In the genomic region with DNA sequence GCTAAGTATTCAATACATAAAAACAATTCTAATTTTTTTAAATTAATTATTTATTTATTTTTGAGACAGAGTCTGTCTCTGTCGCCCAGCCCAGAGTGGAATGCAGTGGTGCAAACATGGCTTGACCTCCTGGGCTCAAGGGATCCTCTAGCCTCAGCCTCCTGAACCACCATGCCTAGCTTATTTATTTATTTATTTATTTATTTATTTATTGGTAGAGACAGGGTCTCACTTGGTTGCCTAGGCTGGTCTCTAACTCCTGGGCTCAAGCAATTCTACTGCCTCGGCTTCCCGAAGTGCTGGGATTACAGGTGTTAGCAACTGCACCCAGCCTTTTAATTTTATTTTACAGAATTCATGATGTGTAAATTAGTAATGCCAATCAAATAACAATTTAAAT, we compare ENCODE assay signal across 44 cellular contexts. TPM values are rescaled to one million over a fixed set of nuclear protein-coding genes. Genes with fewer than 3 reads are reported as not detected.
"Had no signal": no experiment of that assay in that cellular context is flagged by ENCODE, and none has a peak within 500 bp of the region (broad histone marks: within the 10 kb centered on the region; RNA-seq: fewer than 3 reads in every experiment).

No MANE protein-coding gene starts in this region.

- H3K4me1 Mint-ChIP-seq: activated naive CD4-positive, alpha-beta T cell treated with anti-CD3 and anti-CD28 coated beads, Interleukin-2, amount 10 ng/mL, durations not matched to agents 7 days and 5 days; activated naive CD4-positive, alpha-beta T cell treated with anti-CD3 and anti-CD28 coated beads, Interleukin-2, amount 50 U/mL, for 24 hours; activated naive CD8-positive, alpha-beta T cell treated with anti-CD3 and anti-CD28 coated beads for 36 hours; activated naive CD8-positive, alpha-beta T cell treated with anti-CD3 and anti-CD28 coated beads, Interleukin-2, amount 10 ng/mL, durations not matched to agents 7 days and 5 days; activated naive CD8-positive, alpha-beta T cell treated with anti-CD3 and anti-CD28 coated beads, Interleukin-2, amount 50 U/mL, for 24 hours; activated T-helper 17 cell treated with anti-CD3 and anti-CD28 coated beads, Interleukin-2, amount 50 U/mL, for 72 hours; central memory CD8-positive, alpha-beta T cell had no signal

- H3K27me3 Mint-ChIP-seq: activated naive CD4-positive, alpha-beta T cell treated with anti-CD3 and anti-CD28 coated beads, Interleukin-2, amount 50 U/mL, for 24 hours; brain had no signal

- H3K36me3 ChIP-seq: adrenal gland, ascending aorta, brain microvascular endothelial cell, breast epithelium, cardiac muscle cell had no signal

- H3K4me1 ChIP-seq: adrenal gland, ascending aorta, breast epithelium had no signal

- H3K4me3 Mint-ChIP-seq: activated naive CD4-positive, alpha-beta T cell treated with anti-CD3 and anti-CD28 coated beads for 36 hours; activated naive CD4-positive, alpha-beta T cell treated with anti-CD3 and anti-CD28 coated beads, Interleukin-2, amount 10 ng/mL, durations not matched to agents 7 days and 5 days; activated naive CD4-positive, alpha-beta T cell treated with anti-CD3 and anti-CD28 coated beads, Interleukin-2, amount 50 U/mL, for 24 hours; activated naive CD8-positive, alpha-beta T cell; activated naive CD8-positive, alpha-beta T cell treated with anti-CD3 and anti-CD28 coated beads for 36 hours; activated naive CD8-positive, alpha-beta T cell treated with anti-CD3 and anti-CD28 coated beads, Interleukin-2, amount 10 ng/mL, durations not matched to agents 7 days and 5 days; activated naive CD8-positive, alpha-beta T cell treated with anti-CD3 and anti-CD28 coated beads, Interleukin-2, amount 50 U/mL, for 24 hours; activated T-cell treated with anti-CD3 and anti-CD28 coated beads, Interleukin-2, amount 50 U/mL, for 24 hours; activated T-cell treated with anti-CD3 and anti-CD28 coated beads, Interleukin-2, amount 50 U/mL, for 4 hours; activated T-cell treated with anti-CD3 and anti-CD28 coated beads, Interleukin-2, amount 50 U/mL, for 72 hours; activated T-helper 1 cell treated with anti-CD3 and anti-CD28 coated beads, Interleukin-12 subunit alpha, Interleukin-12 subunit beta, Interleukin-2, Interleukin-4 antibody, amounts not matched to agents 30 ng/mL and 10 ng/mL and 1 ng/mL, durations not matched to agents 14 hours and 24 hours and 36 hours; activated T-helper 17 cell treated with anti-CD3 and anti-CD28 coated beads, Interleukin-2, amount 50 U/mL, for 72 hours; brain; central memory CD8-positive, alpha-beta T cell had no signal

- H3K9me3 ChIP-seq: adrenal gland, ascending aorta, body of pancreas, breast epithelium had no signal

- H3K27me3 ChIP-seq: adrenal gland, ascending aorta, body of pancreas, brain microvascular endothelial cell, breast epithelium, cardiac muscle cell had no signal

- FAIRE-seq: astrocyte, bronchial epithelial cell had no signal

- H3K27ac ChIP-seq: adrenal gland, ascending aorta, body of pancreas, brain microvascular endothelial cell, breast epithelium, cardiac muscle cell had no signal

- H3K4me3 ChIP-seq: adrenal gland, ascending aorta, body of pancreas, breast epithelium, cardiac muscle cell had no signal

- H3K27ac Mint-ChIP-seq: activated naive CD4-positive, alpha-beta T cell treated with anti-CD3 and anti-CD28 coated beads for 36 hours; activated naive CD4-positive, alpha-beta T cell treated with anti-CD3 and anti-CD28 coated beads, Interleukin-2, amount 10 ng/mL, durations not matched to agents 7 days and 5 days; activated naive CD4-positive, alpha-beta T cell treated with anti-CD3 and anti-CD28 coated beads, Interleukin-2, amount 50 U/mL, for 72 hours; activated naive CD8-positive, alpha-beta T cell; activated naive CD8-positive, alpha-beta T cell treated with anti-CD3 and anti-CD28 coated beads for 36 hours; activated naive CD8-positive, alpha-beta T cell treated with anti-CD3 and anti-CD28 coated beads, Interleukin-2, amount 10 ng/mL, durations not matched to agents 7 days and 5 days; activated naive CD8-positive, alpha-beta T cell treated with anti-CD3 and anti-CD28 coated beads, Interleukin-2, amount 50 U/mL, for 24 hours; activated T-cell treated with anti-CD3 and anti-CD28 coated beads, Interleukin-2, amount 50 U/mL, for 24 hours; activated T-cell treated with anti-CD3 and anti-CD28 coated beads, Interleukin-2, amount 50 U/mL, for 72 hours; activated T-helper 1 cell treated with anti-CD3 and anti-CD28 coated beads, Interleukin-12 subunit alpha, Interleukin-12 subunit beta, Interleukin-2, Interleukin-4 antibody, amounts not matched to agents 30 ng/mL and 10 ng/mL and 1 ng/mL, durations not matched to agents 14 hours and 24 hours and 36 hours; activated T-helper 17 cell treated with anti-CD3 and anti-CD28 coated beads, Interleukin-2, amount 50 U/mL, for 72 hours; activated T-helper 2 cell treated with anti-CD3 and anti-CD28 coated beads, Interferon-gamma antibody, Interleukin-2, Interleukin-4, amounts not matched to agents 10 μg/mL and 5 μg/mL and 100 μg/mL, durations not matched to agents 14 hours and 24 hours and 36 hours; brain had no signal

- H3K36me3 Mint-ChIP-seq: activated naive CD4-positive, alpha-beta T cell treated with anti-CD3 and anti-CD28 coated beads, Interleukin-2, amount 10 ng/mL, durations not matched to agents 7 days and 5 days; activated naive CD4-positive, alpha-beta T cell treated with anti-CD3 and anti-CD28 coated beads, Interleukin-2, amount 50 U/mL, for 24 hours; activated naive CD4-positive, alpha-beta T cell treated with anti-CD3 and anti-CD28 coated beads, Interleukin-2, amount 50 U/mL, for 72 hours; activated naive CD8-positive, alpha-beta T cell treated with anti-CD3 and anti-CD28 coated beads for 36 hours; activated naive CD8-positive, alpha-beta T cell treated with anti-CD3 and anti-CD28 coated beads, Interleukin-2, amount 10 ng/mL, durations not matched to agents 7 days and 5 days; brain had no signal

- DNase-seq: activated effector memory CD4-positive, alpha-beta T cell treated with anti-CD3 and anti-CD28 coated beads, Interleukin-2, amount 50 U/mL, for 16 hours; activated effector memory CD4-positive, alpha-beta T cell treated with Interleukin-2 at 50 U/mL for 16 hours; activated gamma-delta T cell; activated gamma-delta T cell treated with Interleukin-2 at 50 U/mL for 16 hours; activated naive CD4-positive, alpha-beta T cell; activated naive CD4-positive, alpha-beta T cell treated with anti-CD3 and anti-CD28 coated beads for 36 hours; activated naive CD4-positive, alpha-beta T cell treated with anti-CD3 and anti-CD28 coated beads, Interleukin-2, amount 10 ng/mL, durations not matched to agents 7 days and 5 days; activated naive CD4-positive, alpha-beta T cell treated with anti-CD3 and anti-CD28 coated beads, Interleukin-2, amount 50 U/mL, for 16 hours; activated naive CD4-positive, alpha-beta T cell treated with Interleukin-2 at 50 U/mL for 16 hours; activated naive CD8-positive, alpha-beta T cell treated with anti-CD3 and anti-CD28 coated beads for 36 hours; activated naive CD8-positive, alpha-beta T cell treated with anti-CD3 and anti-CD28 coated beads, Interleukin-2, amount 10 ng/mL, durations not matched to agents 7 days and 5 days; activated naive CD8-positive, alpha-beta T cell treated with anti-CD3 and anti-CD28 coated beads, Interleukin-2, amount 50 U/mL, for 24 hours; activated T-cell treated with anti-CD3 and anti-CD28 coated beads, Interleukin-2, amount 50 U/mL, for 1 hour; activated T-cell treated with anti-CD3 and anti-CD28 coated beads, Interleukin-2, amount 50 U/mL, for 24 hours; activated T-cell treated with anti-CD3 and anti-CD28 coated beads, Interleukin-2, amount 50 U/mL, for 4 hours; activated T-cell treated with anti-CD3 and anti-CD28 coated beads, Interleukin-2, amount 50 U/mL, for 48 hours; activated T-cell treated with anti-CD3 and anti-CD28 coated beads, Interleukin-2, amount 50 U/mL, for 72 hours; adrenal gland; amniotic stem cell; amygdala; anterior cingulate cortex; aorta; body of pancreas; brain microvascular endothelial cell; caudate nucleus; central memory CD4-positive, alpha-beta T cell; cerebellar nuclear complex had no signal

- ATAC-seq: activated naive CD4-positive, alpha-beta T cell treated with anti-CD3 and anti-CD28 coated beads, Interleukin-2, amount 50 U/mL, for 72 hours; activated naive CD8-positive, alpha-beta T cell treated with anti-CD3 and anti-CD28 coated beads, Interleukin-2, amount 50 U/mL, for 24 hours; activated T-cell treated with anti-CD3 and anti-CD28 coated beads, Interleukin-2, amount 50 U/mL, for 4 hours; activated T-cell treated with anti-CD3 and anti-CD28 coated beads, Interleukin-2, amount 50 U/mL, for 72 hours; activated T-helper 17 cell treated with anti-CD3 and anti-CD28 coated beads, Interleukin-2, amount 50 U/mL, for 72 hours; body of pancreas had no signal

- H3K9me3 Mint-ChIP-seq: activated naive CD4-positive, alpha-beta T cell treated with anti-CD3 and anti-CD28 coated beads for 36 hours; activated naive CD4-positive, alpha-beta T cell treated with anti-CD3 and anti-CD28 coated beads, Interleukin-2, amount 10 ng/mL, durations not matched to agents 7 days and 5 days; activated naive CD4-positive, alpha-beta T cell treated with anti-CD3 and anti-CD28 coated beads, Interleukin-2, amount 50 U/mL, for 24 hours; activated naive CD8-positive, alpha-beta T cell treated with anti-CD3 and anti-CD28 coated beads for 36 hours; activated naive CD8-positive, alpha-beta T cell treated with anti-CD3 and anti-CD28 coated beads, Interleukin-2, amount 10 ng/mL, durations not matched to agents 7 days and 5 days; activated naive CD8-positive, alpha-beta T cell treated with anti-CD3 and anti-CD28 coated beads, Interleukin-2, amount 50 U/mL, for 24 hours; activated T-cell treated with anti-CD3 and anti-CD28 coated beads, Interleukin-2, amount 50 U/mL, for 24 hours; activated T-cell treated with anti-CD3 and anti-CD28 coated beads, Interleukin-2, amount 50 U/mL, for 4 hours; activated T-cell treated with anti-CD3 and anti-CD28 coated beads, Interleukin-2, amount 50 U/mL, for 72 hours; activated T-helper 1 cell treated with anti-CD3 and anti-CD28 coated beads, Interleukin-12 subunit alpha, Interleukin-12 subunit beta, Interleukin-2, Interleukin-4 antibody, amounts not matched to agents 30 ng/mL and 10 ng/mL and 1 ng/mL, durations not matched to agents 14 hours and 24 hours and 36 hours; activated T-helper 17 cell treated with anti-CD3 and anti-CD28 coated beads, Interleukin-2, amount 50 U/mL, for 72 hours; activated T-helper 2 cell treated with anti-CD3 and anti-CD28 coated beads, Interferon-gamma antibody, Interleukin-2, Interleukin-4, amounts not matched to agents 10 μg/mL and 5 μg/mL and 100 μg/mL, durations not matched to agents 14 hours and 24 hours and 36 hours; central memory CD8-positive, alpha-beta T cell had no signal

RNA-seq across cellular contexts. Expression of a gene that starts 54.4 kb away (rescaled TPM):
- total RNA-seq: activated naive CD4-positive, alpha-beta T cell treated with anti-CD3 and anti-CD28 coated beads for 36 hours; activated naive CD4-positive, alpha-beta T cell treated with anti-CD3 and anti-CD28 coated beads, Interleukin-2, amount 50 U/mL, for 72 hours; activated naive CD8-positive, alpha-beta T cell treated with anti-CD3 and anti-CD28 coated beads for 36 hours; activated naive CD8-positive, alpha-beta T cell treated with anti-CD3 and anti-CD28 coated beads, Interleukin-2, amount 10 ng/mL, durations not matched to agents 7 days and 5 days; activated T-cell treated with anti-CD3 and anti-CD28 coated beads, Interleukin-2, amount 50 U/mL, for 4 hours; activated T-cell treated with anti-CD3 and anti-CD28 coated beads, Interleukin-2, amount 50 U/mL, for 72 hours; activated T-helper 1 cell treated with anti-CD3 and anti-CD28 coated beads, Interleukin-12 subunit alpha, Interleukin-12 subunit beta, Interleukin-2, Interleukin-4 antibody, amounts not matched to agents 30 ng/mL and 10 ng/mL and 1 ng/mL, durations not matched to agents 14 hours and 24 hours and 36 hours; activated T-helper 17 cell treated with anti-CD3 and anti-CD28 coated beads, Interleukin-2, amount 50 U/mL, for 72 hours; activated T-helper 2 cell treated with anti-CD3 and anti-CD28 coated beads, Interferon-gamma antibody, Interleukin-2, Interleukin-4, amounts not matched to agents 10 μg/mL and 5 μg/mL and 100 μg/mL, durations not matched to agents 14 hours and 24 hours and 36 hours; adrenal gland; aorta; ascending aorta; astrocyte; body of pancreas; breast epithelium; bronchial epithelial cell; cardiac muscle cell; cardiac septum; cerebellum; chondrocyte had no signal
- polyA plus RNA-seq: adipose tissue, adrenal gland, aorta, cardiac muscle cell had no signal
